ENCODE assay signal across 1 cellular context in the genomic region with DNA sequence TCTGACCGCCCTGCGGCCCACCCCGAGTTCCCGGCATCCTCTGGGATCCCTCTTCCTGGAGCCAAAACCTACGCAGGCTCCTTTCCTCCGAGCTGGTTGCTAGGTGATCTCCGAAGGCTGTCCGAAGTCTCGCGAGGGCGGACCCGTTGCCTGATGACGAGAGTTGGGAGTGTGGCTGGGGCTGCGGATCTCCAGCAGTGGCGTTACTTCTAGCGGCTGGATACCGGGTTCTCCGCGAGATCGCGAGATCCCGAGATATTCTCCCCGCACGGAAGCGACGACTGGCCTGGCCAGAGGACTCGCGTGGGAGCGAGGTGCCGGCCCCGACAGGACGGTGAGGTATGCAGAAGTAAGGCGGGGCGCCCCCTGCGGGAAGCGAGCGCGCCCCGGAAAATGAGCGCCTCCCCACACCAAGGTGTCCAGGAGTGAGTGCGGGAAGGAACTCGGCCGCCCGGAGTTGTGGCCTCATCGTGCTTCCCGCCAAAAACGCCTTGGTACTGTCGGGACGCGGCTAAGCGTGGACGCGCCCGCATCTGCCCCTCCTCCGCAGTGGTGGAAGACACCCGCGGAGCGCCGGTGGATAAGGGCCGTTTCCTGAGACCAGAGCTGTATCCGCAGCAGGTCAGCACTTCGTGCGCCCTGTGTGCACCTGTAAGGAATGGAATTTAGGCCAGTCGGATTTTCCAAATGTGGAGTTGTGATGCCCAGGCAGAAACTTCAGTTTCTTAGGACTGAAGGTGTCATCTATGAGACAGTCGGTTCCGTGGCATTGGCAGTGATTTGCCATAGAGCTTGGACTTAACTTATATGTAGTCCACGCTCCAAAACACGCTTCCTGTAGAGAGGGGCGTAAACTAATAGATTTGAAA.
TF ChIP-seq lines count a peak whose summit lies in the region.

A gene (plus strand): TSS at position 146 of the 869 bp plus-strand sequence. CDS start 1,426 bp downstream, outside the sequence.

TF ChIP-seq in K562, 482 proteins besides CTCF, POLR2A, EP300 and RAD21 (continued from another document and continues in another):
- TF ChIP-seq, protein P1, sequence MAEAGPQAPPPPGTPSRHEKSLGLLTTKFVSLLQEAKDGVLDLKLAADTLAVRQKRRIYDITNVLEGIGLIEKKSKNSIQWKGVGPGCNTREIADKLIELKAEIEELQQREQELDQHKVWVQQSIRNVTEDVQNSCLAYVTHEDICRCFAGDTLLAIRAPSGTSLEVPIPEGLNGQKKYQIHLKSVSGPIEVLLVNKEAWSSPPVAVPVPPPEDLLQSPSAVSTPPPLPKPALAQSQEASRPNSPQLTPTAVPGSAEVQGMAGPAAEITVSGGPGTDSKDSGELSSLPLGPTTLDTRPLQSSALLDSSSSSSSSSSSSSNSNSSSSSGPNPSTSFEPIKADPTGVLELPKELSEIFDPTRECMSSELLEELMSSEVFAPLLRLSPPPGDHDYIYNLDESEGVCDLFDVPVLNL (CRISPR knock-in tag; IDR thresholded peaks at IDR 0.05; ENCODE audit: low read depth): peak; percentile 81
- TF ChIP-seq, protein P2, sequence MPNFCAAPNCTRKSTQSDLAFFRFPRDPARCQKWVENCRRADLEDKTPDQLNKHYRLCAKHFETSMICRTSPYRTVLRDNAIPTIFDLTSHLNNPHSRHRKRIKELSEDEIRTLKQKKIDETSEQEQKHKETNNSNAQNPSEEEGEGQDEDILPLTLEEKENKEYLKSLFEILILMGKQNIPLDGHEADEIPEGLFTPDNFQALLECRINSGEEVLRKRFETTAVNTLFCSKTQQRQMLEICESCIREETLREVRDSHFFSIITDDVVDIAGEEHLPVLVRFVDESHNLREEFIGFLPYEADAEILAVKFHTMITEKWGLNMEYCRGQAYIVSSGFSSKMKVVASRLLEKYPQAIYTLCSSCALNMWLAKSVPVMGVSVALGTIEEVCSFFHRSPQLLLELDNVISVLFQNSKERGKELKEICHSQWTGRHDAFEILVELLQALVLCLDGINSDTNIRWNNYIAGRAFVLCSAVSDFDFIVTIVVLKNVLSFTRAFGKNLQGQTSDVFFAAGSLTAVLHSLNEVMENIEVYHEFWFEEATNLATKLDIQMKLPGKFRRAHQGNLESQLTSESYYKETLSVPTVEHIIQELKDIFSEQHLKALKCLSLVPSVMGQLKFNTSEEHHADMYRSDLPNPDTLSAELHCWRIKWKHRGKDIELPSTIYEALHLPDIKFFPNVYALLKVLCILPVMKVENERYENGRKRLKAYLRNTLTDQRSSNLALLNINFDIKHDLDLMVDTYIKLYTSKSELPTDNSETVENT (CRISPR knock-in tag; IDR thresholded peaks at IDR 0.05): peak; percentile 84
- TF ChIP-seq SMAD4 (CRISPR knock-in tag; conservative IDR thresholded peaks at IDR 0.05) (peak; percentile 89; the same call in 1 of the 2 replicates), SAFB (IDR thresholded peaks at IDR 0.05; ENCODE audit: borderline replicate concordance, low read depth, low read length) (peak; percentile 93), CHD2 (IDR thresholded peaks at IDR 0.05; ENCODE audit: low read depth, low read length) (peak; percentile 98), NELFE (IDR thresholded peaks at IDR 0.05; ENCODE audit: insufficient read depth, insufficient read length) (no peak), CEBPG (CRISPR knock-in tag; IDR thresholded peaks at IDR 0.05) (peak; percentile 15; the same call in 1 of the 2 replicates), CEBPG (tag; conservative IDR thresholded peaks at IDR 0.05 in 1 of 2, IDR thresholded peaks at IDR 0.05 in 1 of 2) (0 out of 4 replicates have a peak, but pooled peaks of 1 of the 2 experiments have one; percentile 6), BRD9 (IDR thresholded peaks at IDR 0.05; ENCODE audit: low read depth, partially characterized antibody) (peak; percentile 81), ZNF57 (CRISPR knock-in tag; IDR thresholded peaks at IDR 0.05) (no peak), CREB1 (IDR thresholded peaks at IDR 0.05) (peak; percentile 59), CREB1 (CRISPR knock-in tag; IDR thresholded peaks at IDR 0.05) (peak; percentile 75), ZNF165 (CRISPR knock-in tag; IDR thresholded peaks at IDR 0.05; ENCODE audit: borderline replicate concordance) (no peak), TRIM28 (IDR thresholded peaks at IDR 0.05) (peak; percentile 84; the same call in 1 of the 2 replicates), KAT2B (IDR thresholded peaks at IDR 0.05; ENCODE audit: low read depth, low read length) (peak; percentile 65), HCFC1 (IDR thresholded peaks at IDR 0.05; ENCODE audit: low read depth, low read length) (peak; percentile 47; the same call in 1 of the 2 replicates), TAF7 (tag; IDR thresholded peaks at IDR 0.05) (peak; percentile 76), ZNF764 (CRISPR knock-in tag; IDR thresholded peaks at IDR 0.05; ENCODE audit: low read depth) (no peak), ZNF584 (CRISPR knock-in tag; IDR thresholded peaks at IDR 0.05; ENCODE audit: low read depth) (0 out of 2 replicates have a peak, but pooled peaks have one; percentile 38), ZNF212 (CRISPR knock-in tag; IDR thresholded peaks at IDR 0.05) (no peak), MTF1 (CRISPR knock-in tag; IDR thresholded peaks at IDR 0.05; ENCODE audit: borderline replicate concordance) (no peak), POU5F1 (IDR thresholded peaks at IDR 0.05; ENCODE audit: borderline replicate concordance, low read depth, low read length, partially characterized antibody) (no peak), STAT5A (IDR thresholded peaks at IDR 0.05; ENCODE audit: borderline replicate concordance, low read length) (peak; percentile 24; the same call in 1 of the 2 replicates)
- TF ChIP-seq, protein P3, sequence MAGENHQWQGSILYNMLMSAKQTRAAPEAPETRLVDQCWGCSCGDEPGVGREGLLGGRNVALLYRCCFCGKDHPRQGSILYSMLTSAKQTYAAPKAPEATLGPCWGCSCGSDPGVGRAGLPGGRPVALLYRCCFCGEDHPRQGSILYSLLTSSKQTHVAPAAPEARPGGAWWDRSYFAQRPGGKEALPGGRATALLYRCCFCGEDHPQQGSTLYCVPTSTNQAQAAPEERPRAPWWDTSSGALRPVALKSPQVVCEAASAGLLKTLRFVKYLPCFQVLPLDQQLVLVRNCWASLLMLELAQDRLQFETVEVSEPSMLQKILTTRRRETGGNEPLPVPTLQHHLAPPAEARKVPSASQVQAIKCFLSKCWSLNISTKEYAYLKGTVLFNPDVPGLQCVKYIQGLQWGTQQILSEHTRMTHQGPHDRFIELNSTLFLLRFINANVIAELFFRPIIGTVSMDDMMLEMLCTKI (IDR thresholded peaks at IDR 0.05; ENCODE audit: partially characterized antibody): no peak
- TF ChIP-seq, protein P4, sequence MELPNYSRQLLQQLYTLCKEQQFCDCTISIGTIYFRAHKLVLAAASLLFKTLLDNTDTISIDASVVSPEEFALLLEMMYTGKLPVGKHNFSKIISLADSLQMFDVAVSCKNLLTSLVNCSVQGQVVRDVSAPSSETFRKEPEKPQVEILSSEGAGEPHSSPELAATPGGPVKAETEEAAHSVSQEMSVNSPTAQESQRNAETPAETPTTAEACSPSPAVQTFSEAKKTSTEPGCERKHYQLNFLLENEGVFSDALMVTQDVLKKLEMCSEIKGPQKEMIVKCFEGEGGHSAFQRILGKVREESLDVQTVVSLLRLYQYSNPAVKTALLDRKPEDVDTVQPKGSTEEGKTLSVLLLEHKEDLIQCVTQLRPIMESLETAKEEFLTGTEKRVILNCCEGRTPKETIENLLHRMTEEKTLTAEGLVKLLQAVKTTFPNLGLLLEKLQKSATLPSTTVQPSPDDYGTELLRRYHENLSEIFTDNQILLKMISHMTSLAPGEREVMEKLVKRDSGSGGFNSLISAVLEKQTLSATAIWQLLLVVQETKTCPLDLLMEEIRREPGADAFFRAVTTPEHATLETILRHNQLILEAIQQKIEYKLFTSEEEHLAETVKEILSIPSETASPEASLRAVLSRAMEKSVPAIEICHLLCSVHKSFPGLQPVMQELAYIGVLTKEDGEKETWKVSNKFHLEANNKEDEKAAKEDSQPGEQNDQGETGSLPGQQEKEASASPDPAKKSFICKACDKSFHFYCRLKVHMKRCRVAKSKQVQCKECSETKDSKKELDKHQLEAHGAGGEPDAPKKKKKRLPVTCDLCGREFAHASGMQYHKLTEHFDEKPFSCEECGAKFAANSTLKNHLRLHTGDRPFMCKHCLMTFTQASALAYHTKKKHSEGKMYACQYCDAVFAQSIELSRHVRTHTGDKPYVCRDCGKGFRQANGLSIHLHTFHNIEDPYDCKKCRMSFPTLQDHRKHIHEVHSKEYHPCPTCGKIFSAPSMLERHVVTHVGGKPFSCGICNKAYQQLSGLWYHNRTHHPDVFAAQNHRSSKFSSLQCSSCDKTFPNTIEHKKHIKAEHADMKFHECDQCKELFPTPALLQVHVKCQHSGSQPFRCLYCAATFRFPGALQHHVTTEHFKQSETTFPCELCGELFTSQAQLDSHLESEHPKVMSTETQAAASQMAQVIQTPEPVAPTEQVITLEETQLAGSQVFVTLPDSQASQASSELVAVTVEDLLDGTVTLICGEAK (IDR thresholded peaks at IDR 0.05): peak; percentile 47
- TF ChIP-seq, protein P4 (CRISPR knock-in tag; IDR thresholded peaks at IDR 0.05): no peak; the same call in 1 of the 2 replicates
- TF ChIP-seq, protein P5, sequence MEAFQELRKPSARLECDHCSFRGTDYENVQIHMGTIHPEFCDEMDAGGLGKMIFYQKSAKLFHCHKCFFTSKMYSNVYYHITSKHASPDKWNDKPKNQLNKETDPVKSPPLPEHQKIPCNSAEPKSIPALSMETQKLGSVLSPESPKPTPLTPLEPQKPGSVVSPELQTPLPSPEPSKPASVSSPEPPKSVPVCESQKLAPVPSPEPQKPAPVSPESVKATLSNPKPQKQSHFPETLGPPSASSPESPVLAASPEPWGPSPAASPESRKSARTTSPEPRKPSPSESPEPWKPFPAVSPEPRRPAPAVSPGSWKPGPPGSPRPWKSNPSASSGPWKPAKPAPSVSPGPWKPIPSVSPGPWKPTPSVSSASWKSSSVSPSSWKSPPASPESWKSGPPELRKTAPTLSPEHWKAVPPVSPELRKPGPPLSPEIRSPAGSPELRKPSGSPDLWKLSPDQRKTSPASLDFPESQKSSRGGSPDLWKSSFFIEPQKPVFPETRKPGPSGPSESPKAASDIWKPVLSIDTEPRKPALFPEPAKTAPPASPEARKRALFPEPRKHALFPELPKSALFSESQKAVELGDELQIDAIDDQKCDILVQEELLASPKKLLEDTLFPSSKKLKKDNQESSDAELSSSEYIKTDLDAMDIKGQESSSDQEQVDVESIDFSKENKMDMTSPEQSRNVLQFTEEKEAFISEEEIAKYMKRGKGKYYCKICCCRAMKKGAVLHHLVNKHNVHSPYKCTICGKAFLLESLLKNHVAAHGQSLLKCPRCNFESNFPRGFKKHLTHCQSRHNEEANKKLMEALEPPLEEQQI (IDR thresholded peaks at IDR 0.05): peak; percentile 90
- TF ChIP-seq, protein P6, sequence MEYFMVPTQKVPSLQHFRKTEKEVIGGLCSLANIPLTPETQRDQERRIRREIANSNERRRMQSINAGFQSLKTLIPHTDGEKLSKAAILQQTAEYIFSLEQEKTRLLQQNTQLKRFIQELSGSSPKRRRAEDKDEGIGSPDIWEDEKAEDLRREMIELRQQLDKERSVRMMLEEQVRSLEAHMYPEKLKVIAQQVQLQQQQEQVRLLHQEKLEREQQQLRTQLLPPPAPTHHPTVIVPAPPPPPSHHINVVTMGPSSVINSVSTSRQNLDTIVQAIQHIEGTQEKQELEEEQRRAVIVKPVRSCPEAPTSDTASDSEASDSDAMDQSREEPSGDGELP (CRISPR knock-in tag; IDR thresholded peaks at IDR 0.05; ENCODE audit: borderline replicate concordance): peak; percentile 91
- TF ChIP-seq, protein P7, sequence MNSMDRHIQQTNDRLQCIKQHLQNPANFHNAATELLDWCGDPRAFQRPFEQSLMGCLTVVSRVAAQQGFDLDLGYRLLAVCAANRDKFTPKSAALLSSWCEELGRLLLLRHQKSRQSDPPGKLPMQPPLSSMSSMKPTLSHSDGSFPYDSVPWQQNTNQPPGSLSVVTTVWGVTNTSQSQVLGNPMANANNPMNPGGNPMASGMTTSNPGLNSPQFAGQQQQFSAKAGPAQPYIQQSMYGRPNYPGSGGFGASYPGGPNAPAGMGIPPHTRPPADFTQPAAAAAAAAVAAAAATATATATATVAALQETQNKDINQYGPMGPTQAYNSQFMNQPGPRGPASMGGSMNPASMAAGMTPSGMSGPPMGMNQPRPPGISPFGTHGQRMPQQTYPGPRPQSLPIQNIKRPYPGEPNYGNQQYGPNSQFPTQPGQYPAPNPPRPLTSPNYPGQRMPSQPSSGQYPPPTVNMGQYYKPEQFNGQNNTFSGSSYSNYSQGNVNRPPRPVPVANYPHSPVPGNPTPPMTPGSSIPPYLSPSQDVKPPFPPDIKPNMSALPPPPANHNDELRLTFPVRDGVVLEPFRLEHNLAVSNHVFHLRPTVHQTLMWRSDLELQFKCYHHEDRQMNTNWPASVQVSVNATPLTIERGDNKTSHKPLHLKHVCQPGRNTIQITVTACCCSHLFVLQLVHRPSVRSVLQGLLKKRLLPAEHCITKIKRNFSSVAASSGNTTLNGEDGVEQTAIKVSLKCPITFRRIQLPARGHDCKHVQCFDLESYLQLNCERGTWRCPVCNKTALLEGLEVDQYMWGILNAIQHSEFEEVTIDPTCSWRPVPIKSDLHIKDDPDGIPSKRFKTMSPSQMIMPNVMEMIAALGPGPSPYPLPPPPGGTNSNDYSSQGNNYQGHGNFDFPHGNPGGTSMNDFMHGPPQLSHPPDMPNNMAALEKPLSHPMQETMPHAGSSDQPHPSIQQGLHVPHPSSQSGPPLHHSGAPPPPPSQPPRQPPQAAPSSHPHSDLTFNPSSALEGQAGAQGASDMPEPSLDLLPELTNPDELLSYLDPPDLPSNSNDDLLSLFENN (IDR thresholded peaks at IDR 0.05; ENCODE audit: low read depth in 2 of 2, low read length in 2 of 2): peak in 1 of 2 experiments; percentile 63; a peak in 1 of 4 replicates
